12 cellular contexts compared by ENCODE assay signal in the genomic region with DNA sequence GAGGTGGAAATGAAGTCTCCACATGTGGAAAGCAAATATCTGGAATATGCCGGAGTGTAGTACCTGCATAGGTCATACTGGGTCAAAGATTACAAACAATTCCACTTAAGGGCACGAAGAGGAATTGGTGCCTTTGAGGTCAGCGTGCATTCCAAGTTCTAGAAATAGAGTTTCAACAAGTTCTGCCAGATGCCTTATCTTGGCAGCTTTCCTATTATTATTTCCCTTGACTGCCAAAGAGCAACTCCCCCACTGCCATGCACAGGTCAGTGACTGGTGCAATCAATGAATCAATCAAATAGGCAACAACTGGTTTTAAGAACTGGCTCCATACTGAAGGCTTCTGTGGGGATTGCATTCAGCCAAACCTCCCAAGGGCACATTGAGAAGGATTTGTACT.
A peak's percentile ranks its signal among the peaks of the same experiment; 100 is the strongest.
DNase-seq lines count a peak whose midpoint lies in the region; ATAC-seq and TF ChIP-seq lines count a peak whose summit lies in the region.
"Had no signal": no experiment of that assay in that cellular context is flagged by ENCODE, and none has a peak within 500 bp of the region (broad histone marks: within the 10 kb centered on the region; RNA-seq: fewer than 3 reads in every experiment).

No MANE protein-coding gene starts in this region.

- 20% methylated on average over 3 of the region's 3 CpGs for WGBS in right cardiac atrium

- H3K4me3 Mint-ChIP-seq in CD8-positive, alpha-beta memory T cell = no peak overlapping the region
- H3K4me3 Mint-ChIP-seq: activated B cell treated with CpG ODN at 0.5 μM for 24 hours had no signal

- peaks cover 11 to 45% of the 10 kb centered on the region in 2 donors for H3K27me3 Mint-ChIP-seq in CD8-positive, alpha-beta memory T cell

- CTCF ChIA-PET in CD8-positive, alpha-beta memory T cell (lab: Charles Lee) = no interaction called here

- H3K27ac Mint-ChIP-seq in CD8-positive, alpha-beta memory T cell = no peak overlapping the region
- H3K27ac Mint-ChIP-seq: activated B cell treated with CpG ODN at 0.5 μM for 24 hours had no signal

- no peaks in the 10 kb centered on the region for H3K4me1 Mint-ChIP-seq in CD8-positive, alpha-beta memory T cell
- H3K4me1 Mint-ChIP-seq: activated B cell treated with CpG ODN at 0.5 μM for 24 hours had no signal

- H3K36me3 ChIP-seq in breast epithelium = no peaks in the 10 kb centered on the region
- no peaks in the 10 kb centered on the region for H3K36me3 ChIP-seq in skeletal muscle tissue (ENCODE audit: control insufficient read depth in 3 of 3, insufficient read depth in 3 of 3, low read length in 3 of 3)
- no peaks in the 10 kb centered on the region for H3K36me3 ChIP-seq in effector memory CD4-positive, alpha-beta T cell (ENCODE audit: control insufficient read depth, insufficient read depth, low read length)
- H3K36me3 ChIP-seq in CD8-positive, alpha-beta memory T cell (ENCODE audit: insufficient read depth, low read length) = no peaks in the 10 kb centered on the region
- H3K36me3 ChIP-seq: neutrophil had no signal

- peak overlapping the region; percentile 68 to 78 for H3K27ac ChIP-seq in breast epithelium
- peak overlapping the region; percentile 91 for H3K27ac ChIP-seq in right cardiac atrium (ENCODE audit: low read length)
- H3K27ac ChIP-seq in skeletal muscle tissue (ENCODE audit: low read depth, low read length) = peak overlapping the region; percentile 94
- H3K27ac ChIP-seq in effector memory CD4-positive, alpha-beta T cell (ENCODE audit: insufficient read depth, low read length, poor library complexity, severe bottlenecking) = no peak overlapping the region
- H3K27ac ChIP-seq in CD8-positive, alpha-beta memory T cell (ENCODE audit: low read depth, low read length) = no peak overlapping the region
- H3K27ac ChIP-seq: neutrophil had no signal

- DNase-seq in HT1080 (ENCODE audit: low read depth) (peak; percentile 44), breast epithelium (ENCODE audit: low spot score in 2 of 2) (peak in 1 of 2 donors; percentile 60), right cardiac atrium (no peak), LoVo (ENCODE audit: low spot score) (no peak), anterior cingulate cortex (lab: John Stamatoyannopoulos, UW) (no peak)
- DNase-seq in effector memory CD4-positive, alpha-beta T cell = no peak
- no peak for DNase-seq in CD8-positive, alpha-beta memory T cell
- DNase-seq: activated B cell treated with CpG ODN at 0.5 μM for 24 hours; activated naive CD4-positive, alpha-beta T cell treated with Interleukin-2 at 50 U/mL for 16 hours; Karpas-422 had no signal

- ATAC-seq in right cardiac atrium = peak; percentile 41 to 60

- H3K27me3 ChIP-seq in breast epithelium = no peaks in the 10 kb centered on the region
- H3K27me3 ChIP-seq in right cardiac atrium (ENCODE audit: control insufficient read depth, insufficient read depth) = no peaks in the 10 kb centered on the region
- no peaks in the 10 kb centered on the region for H3K27me3 ChIP-seq in skeletal muscle tissue (ENCODE audit: control insufficient read depth in 3 of 3, insufficient read depth in 3 of 3, low read length in 3 of 3)
- no peaks in the 10 kb centered on the region for H3K27me3 ChIP-seq in effector memory CD4-positive, alpha-beta T cell (replicated peaks; ENCODE audit: control insufficient read depth, insufficient read depth, low read length, poor library complexity, severe bottlenecking)
- no peaks in the 10 kb centered on the region for H3K27me3 ChIP-seq in CD8-positive, alpha-beta memory T cell (ENCODE audit: insufficient read depth, low read length, poor library complexity, severe bottlenecking)
- H3K27me3 ChIP-seq: neutrophil had no signal

- H3K9me3 ChIP-seq in breast epithelium = no peaks in the 10 kb centered on the region
- no peaks in the 10 kb centered on the region for H3K9me3 ChIP-seq in right cardiac atrium (ENCODE audit: control insufficient read depth, low read length)
- no peaks in the 10 kb centered on the region for H3K9me3 ChIP-seq in skeletal muscle tissue (ENCODE audit: control insufficient read depth in 3 of 3, low read length in 3 of 3)
- no peaks in the 10 kb centered on the region for H3K9me3 ChIP-seq in effector memory CD4-positive, alpha-beta T cell (ENCODE audit: control insufficient read depth, low read length)
- H3K9me3 ChIP-seq in CD8-positive, alpha-beta memory T cell (ENCODE audit: low read length) = no peaks in the 10 kb centered on the region
- H3K9me3 ChIP-seq: neutrophil had no signal

- POLR2A ChIA-PET in CD8-positive, alpha-beta memory T cell (lab: Charles Lee) = no interaction called here

- intact Hi-C loops in breast epithelium (cut with DNase I; ENCODE audit: low total_unique reads) = no loop called here
- intact Hi-C loops in right cardiac atrium (cut with DNase I) = no loop called here

- no peaks in the 10 kb centered on the region for H3K4me1 ChIP-seq in breast epithelium
- H3K4me1 ChIP-seq in right cardiac atrium (ENCODE audit: control insufficient read depth, insufficient read depth, low read length) = peaks cover 9% of the 10 kb centered on the region
- H3K4me1 ChIP-seq in skeletal muscle tissue (ENCODE audit: control insufficient read depth in 3 of 3, insufficient read depth in 3 of 3, low read length in 3 of 3) = peaks cover 24 to 48% (median 43%) of the 10 kb centered on the region in 3 donors
- H3K4me1 ChIP-seq in effector memory CD4-positive, alpha-beta T cell (ENCODE audit: control insufficient read depth, insufficient read depth, low read length, poor library complexity, severe bottlenecking) = no peaks in the 10 kb centered on the region
- no peaks in the 10 kb centered on the region for H3K4me1 ChIP-seq in CD8-positive, alpha-beta memory T cell (ENCODE audit: insufficient read depth, low read length)

- no peak for TF ChIP-seq CTCF in breast epithelium (IDR thresholded peaks at IDR 0.05)

- H3K36me3 Mint-ChIP-seq in CD8-positive, alpha-beta memory T cell = no peaks in the 10 kb centered on the region

- peak overlapping the region in 2 of 3 donors; percentile 45 to 72 for H3K9ac ChIP-seq in skeletal muscle tissue (ENCODE audit: low read depth in 1 of 3, low read length in 3 of 3)

- H3K4me3 ChIP-seq in breast epithelium (no peak overlapping the region), right cardiac atrium (ENCODE audit: low read length) (no peak overlapping the region), skeletal muscle tissue (ENCODE audit: low read length in 3 of 3) (peak overlapping the region in 2 of 3 donors; percentile 45 to 59)
- no peak overlapping the region for H3K4me3 ChIP-seq in effector memory CD4-positive, alpha-beta T cell (ENCODE audit: insufficient read depth, low read depth, low read length, poor library complexity, severe bottlenecking)
- no peak overlapping the region for H3K4me3 ChIP-seq in CD8-positive, alpha-beta memory T cell (ENCODE audit: low read length)

- no peaks in the 10 kb centered on the region for H3K9me3 Mint-ChIP-seq in CD8-positive, alpha-beta memory T cell
- H3K9me3 Mint-ChIP-seq: activated B cell treated with CpG ODN at 0.5 μM for 24 hours had no signal

- no peak for TF ChIP-seq POLR2A in breast epithelium (IDR thresholded peaks at IDR 0.05)

Comparison
In these comparisons a context has a peak if more than half of its experiments do, and no peak if none do; other contexts are left out.
1. H3K27ac ChIP-seq: peak in breast epithelium (2 of 2), right cardiac atrium (single experiment) and skeletal muscle tissue (single experiment); none in effector memory CD4-positive, alpha-beta T cell (single experiment) and CD8-positive, alpha-beta memory T cell (single experiment).
2. H3K4me3 ChIP-seq: peak in skeletal muscle tissue (2 of 3); none in breast epithelium (0 of 3), right cardiac atrium (single experiment), effector memory CD4-positive, alpha-beta T cell (single experiment) and CD8-positive, alpha-beta memory T cell (single experiment).